In genomic region chr1:221810406-221810805, GRCh38 we compare ENCODE assay signal across 1 cellular context.
TF ChIP-seq lines count a peak whose summit lies in the region.

No MANE protein-coding gene starts in this region.

TF ChIP-seq in IMR-90, 13 proteins besides CTCF, POLR2A, EP300 and RAD21:
- peak; percentile 19 for TF ChIP-seq SMC3 (IDR thresholded peaks at IDR 0.05; ENCODE audit: low read depth, low read length)
- no peak for TF ChIP-seq MAZ (IDR thresholded peaks at IDR 0.05; ENCODE audit: borderline replicate concordance, low read depth, low read length)
- TF ChIP-seq USF2 (IDR thresholded peaks at IDR 0.05; ENCODE audit: low read depth, low read length) = no peak
- TF ChIP-seq NFE2L2 (IDR thresholded peaks at IDR 0.05; ENCODE audit: low read depth, low read length) = 0 out of 2 replicates have a peak, but pooled peaks have one; percentile 1
